ENCODE assay signal across 14 cellular contexts in genomic region chr4:27836505-27836904, GRCh38.
DNase-seq lines count a peak whose midpoint lies in the region; ATAC-seq and TF ChIP-seq lines count a peak whose summit lies in the region.
"Had no signal": no experiment of that assay in that cellular context is flagged by ENCODE, and none has a peak within 500 bp of the region (broad histone marks: within the 10 kb centered on the region; RNA-seq: fewer than 3 reads in every experiment).

No MANE protein-coding gene starts in this region.

- no peak overlapping the region for H3K9ac ChIP-seq in smooth muscle cell (ENCODE audit: low read depth)
- H3K9ac ChIP-seq: BLaER1 had no signal

- peak overlapping the region; percentile 45 for H3K4me2 ChIP-seq in smooth muscle cell
- H3K4me2 ChIP-seq: BLaER1, PC-9 had no signal

- H4K20me1 ChIP-seq in smooth muscle cell (ENCODE audit: low read depth), result no peaks in the 10 kb centered on the region
- H4K20me1 ChIP-seq: BLaER1 had no signal

- no peaks in the 10 kb centered on the region for H3K4me1 ChIP-seq in smooth muscle cell (ENCODE audit: low read depth)
- H3K4me1 ChIP-seq: BLaER1, HAP-1 had no signal

- no peak overlapping the region for H3K4me3 Mint-ChIP-seq in natural killer cell treated with Interleukin-12 subunit alpha and Interleukin-12 subunit beta and Interleukin-15 and Interleukin-18, amount 100 ng/mL, for 72 hours

- no peaks in the 10 kb centered on the region for H3K79me2 ChIP-seq in smooth muscle cell (ENCODE audit: low read depth)

- 60% methylated on average over 4 of the region's 4 CpGs for WGBS in smooth muscle cell (ENCODE audit: low lambda C conversion rate)

- H3K9me3 ChIP-seq in smooth muscle cell (replicated peaks; ENCODE audit: low read depth), result no peaks in the 10 kb centered on the region
- H3K9me3 ChIP-seq: BLaER1, HAP-1 had no signal

- ATAC-seq in natural killer cell treated with Interleukin-12 subunit alpha and Interleukin-12 subunit beta and Interleukin-15 and Interleukin-18, amount 100 ng/mL, for 72 hours, result no peak

- DNase-seq in LHCN-M2 (ENCODE audit: low read depth) (peak; percentile 3), astrocyte of the spinal cord (ENCODE audit: low read depth, low spot score) (peak; percentile 4), fibroblast of the conjunctiva (ENCODE audit: low read depth) (peak; percentile 16), smooth muscle cell (lab: John Stamatoyannopoulos, UW; ENCODE audit: unreplicated experiment) (no peak), NCI-H2196 (lab: John Stamatoyannopoulos, UW; ENCODE audit: unreplicated experiment) (no peak), SHP77 (lab: John Stamatoyannopoulos, UW) (no peak)
- no peak for DNase-seq in natural killer cell treated with Interleukin-12 subunit alpha and Interleukin-12 subunit beta and Interleukin-15 and Interleukin-18, amount 100 ng/mL, for 72 hours (ENCODE audit: low spot score)
- DNase-seq: DMS 273 treated with DMSO at 0.1 percent for 48 hours, NCI-H1048, NCI-H146, NCI-H748 treated with DMSO at 0.1 percent for 48 hours, PC-9 had no signal

- peak overlapping the region; percentile 18 for H2AFZ ChIP-seq in smooth muscle cell (ENCODE audit: low read depth)
- H2AFZ ChIP-seq: PC-9 had no signal

- H3F3A ChIP-seq in smooth muscle cell (ENCODE audit: low read depth), result no peaks in the 10 kb centered on the region

- H3K27me3 Mint-ChIP-seq in natural killer cell treated with Interleukin-12 subunit alpha and Interleukin-12 subunit beta and Interleukin-15 and Interleukin-18, amount 100 ng/mL, for 72 hours, result no peaks in the 10 kb centered on the region

- H3K36me3 Mint-ChIP-seq in natural killer cell treated with Interleukin-12 subunit alpha and Interleukin-12 subunit beta and Interleukin-15 and Interleukin-18, amount 100 ng/mL, for 72 hours, result no peaks in the 10 kb centered on the region

- peaks cover 13% of the 10 kb centered on the region for H3K9me3 Mint-ChIP-seq in natural killer cell treated with Interleukin-12 subunit alpha and Interleukin-12 subunit beta and Interleukin-15 and Interleukin-18, amount 100 ng/mL, for 72 hours

- H3K27ac ChIP-seq in smooth muscle cell (ENCODE audit: low read depth), result peak overlapping the region; percentile 74
- H3K27ac ChIP-seq: BLaER1, PC-9 had no signal

- no peak for TF ChIP-seq CTCF in astrocyte of the spinal cord (IDR thresholded peaks at IDR 0.05; ENCODE audit: low read depth, low read length)
- no peak for TF ChIP-seq CTCF in smooth muscle cell (IDR thresholded peaks at IDR 0.05; ENCODE audit: borderline replicate concordance, insufficient read depth, poor library complexity, severe bottlenecking)

- no peak overlapping the region for H3K27ac Mint-ChIP-seq in natural killer cell treated with Interleukin-12 subunit alpha and Interleukin-12 subunit beta and Interleukin-15 and Interleukin-18, amount 100 ng/mL, for 72 hours

- H3K36me3 ChIP-seq in smooth muscle cell (ENCODE audit: low read depth), result no peaks in the 10 kb centered on the region
- H3K36me3 ChIP-seq: BLaER1, HAP-1 had no signal

- H3K4me3 ChIP-seq in astrocyte of the spinal cord (ENCODE audit: low read depth, low read length) (no peak overlapping the region), smooth muscle cell (no peak overlapping the region)
- H3K4me3 ChIP-seq: BLaER1, HAP-1, PC-9 had no signal

- no peaks in the 10 kb centered on the region for H3K4me1 Mint-ChIP-seq in natural killer cell treated with Interleukin-12 subunit alpha and Interleukin-12 subunit beta and Interleukin-15 and Interleukin-18, amount 100 ng/mL, for 72 hours (ENCODE audit: low read depth in 2 of 2)

- in situ Hi-C loops in astrocyte of the spinal cord (cut with HindIII; ENCODE audit: low sequenced_read_pairs), result no loop called here

- no peaks in the 10 kb centered on the region for H3K27me3 ChIP-seq in smooth muscle cell (ENCODE audit: low read depth)
- H3K27me3 ChIP-seq: BLaER1 had no signal

Comparison
In these comparisons a context has a peak if more than half of its experiments do, and no peak if none do; other contexts are left out.
1. DNase-seq: peak in LHCN-M2 (single experiment), astrocyte of the spinal cord (single experiment) and fibroblast of the conjunctiva (single experiment); none in smooth muscle cell (single experiment), NCI-H2196 (single experiment), natural killer cell treated with Interleukin-12 subunit alpha and Interleukin-12 subunit beta and Interleukin-15 and Interleukin-18, amount 100 ng/mL, for 72 hours (single experiment) and SHP77 (0 of 2).